ENCODE assay signal across 1 cellular context in the genomic region with DNA sequence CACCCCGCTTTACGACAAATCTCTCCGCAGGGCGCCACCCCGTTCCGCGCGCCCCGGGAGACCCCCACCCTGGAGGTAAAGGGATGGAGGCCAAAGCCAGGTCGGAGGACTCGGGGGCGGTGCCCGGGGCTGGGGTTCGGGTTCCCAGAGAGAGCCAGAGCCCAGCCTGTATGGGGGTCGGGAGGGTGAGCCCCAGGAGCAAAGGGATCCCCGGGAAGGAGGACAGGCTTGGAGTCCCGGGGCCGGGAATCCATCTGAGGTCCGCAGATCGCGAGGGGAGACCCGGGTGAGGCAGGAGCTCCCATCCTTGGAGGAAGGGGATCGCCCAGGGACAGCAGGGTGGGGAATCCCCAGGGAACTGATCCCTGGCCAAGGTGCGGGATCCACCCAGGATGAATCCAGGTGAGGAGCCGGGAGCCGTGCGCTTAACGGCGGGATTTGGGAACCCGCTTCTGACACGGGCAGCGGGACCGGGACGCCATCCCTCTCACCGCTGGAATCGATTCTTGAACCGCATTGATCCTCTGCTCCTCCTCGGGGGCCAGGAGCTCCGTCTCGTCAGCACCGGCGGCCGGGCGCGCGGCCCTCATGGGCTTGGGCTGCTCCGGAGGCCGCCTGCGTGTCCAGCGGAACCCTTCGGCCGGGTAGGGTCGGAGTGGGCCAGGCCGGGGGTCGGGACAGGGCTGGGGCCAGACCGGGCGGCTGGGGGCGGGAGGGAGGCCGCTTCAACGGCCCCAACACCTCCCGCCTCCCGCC.
TF ChIP-seq lines count a peak whose summit lies in the region.

TSS of gene MMD (minus strand) at position 657 of the 756 bp plus-strand sequence. CDS start at position 517, 140 bp downstream.

TF ChIP-seq in HepG2, 621 proteins besides CTCF, POLR2A, EP300 and RAD21 (continued from another document and continues in another):
- TF ChIP-seq ZFP36L1 (CRISPR knock-in tag; IDR thresholded peaks at IDR 0.05) (no peak; the same call in 1 of the 2 replicates), MAFF (IDR thresholded peaks at IDR 0.05; ENCODE audit: low read depth, low read length) (no peak), ZNF264 (CRISPR knock-in tag; IDR thresholded peaks at IDR 0.05) (no peak), GLMP (CRISPR knock-in tag; IDR thresholded peaks at IDR 0.05; ENCODE audit: borderline replicate concordance) (no peak), ZNF629 (CRISPR knock-in tag; conservative IDR thresholded peaks at IDR 0.05) (no peak), ARNT2 (CRISPR knock-in tag; IDR thresholded peaks at IDR 0.05; ENCODE audit: low read depth) (peak; percentile 54; the same call in 1 of the 2 replicates), ZUFSP (CRISPR knock-in tag; IDR thresholded peaks at IDR 0.05; ENCODE audit: borderline replicate concordance) (no peak), ZNF382 (CRISPR knock-in tag; IDR thresholded peaks at IDR 0.05; ENCODE audit: borderline replicate concordance) (no peak), POGZ (CRISPR knock-in tag; IDR thresholded peaks at IDR 0.05) (peak; percentile 65), FOXA1 (IDR thresholded peaks at IDR 0.05) (no peak), FOXA1 (CRISPR knock-in tag; IDR thresholded peaks at IDR 0.05) (0 out of 2 replicates have a peak, but pooled peaks have one; percentile 10), RCOR2 (CRISPR knock-in tag; IDR thresholded peaks at IDR 0.05) (no peak), IRF2 (CRISPR knock-in tag; IDR thresholded peaks at IDR 0.05) (peak; percentile 52; the same call in 1 of the 2 replicates), EED (CRISPR knock-in tag; IDR thresholded peaks at IDR 0.05) (peak; percentile 53; the same call in 1 of the 2 replicates), CBX1 (IDR thresholded peaks at IDR 0.05; ENCODE audit: low read depth) (no peak), TOPORS (CRISPR knock-in tag; IDR thresholded peaks at IDR 0.05) (no peak), FOXJ3 (CRISPR knock-in tag; IDR thresholded peaks at IDR 0.05; ENCODE audit: borderline replicate concordance) (no peak), REL (CRISPR knock-in tag; conservative IDR thresholded peaks at IDR 0.05) (peak; percentile 80), ZNF766 (CRISPR knock-in tag; IDR thresholded peaks at IDR 0.05; ENCODE audit: borderline replicate concordance) (no peak), ARID4A (CRISPR knock-in tag; IDR thresholded peaks at IDR 0.05; ENCODE audit: borderline replicate concordance) (peak; percentile 79)
- TF ChIP-seq, protein P1, sequence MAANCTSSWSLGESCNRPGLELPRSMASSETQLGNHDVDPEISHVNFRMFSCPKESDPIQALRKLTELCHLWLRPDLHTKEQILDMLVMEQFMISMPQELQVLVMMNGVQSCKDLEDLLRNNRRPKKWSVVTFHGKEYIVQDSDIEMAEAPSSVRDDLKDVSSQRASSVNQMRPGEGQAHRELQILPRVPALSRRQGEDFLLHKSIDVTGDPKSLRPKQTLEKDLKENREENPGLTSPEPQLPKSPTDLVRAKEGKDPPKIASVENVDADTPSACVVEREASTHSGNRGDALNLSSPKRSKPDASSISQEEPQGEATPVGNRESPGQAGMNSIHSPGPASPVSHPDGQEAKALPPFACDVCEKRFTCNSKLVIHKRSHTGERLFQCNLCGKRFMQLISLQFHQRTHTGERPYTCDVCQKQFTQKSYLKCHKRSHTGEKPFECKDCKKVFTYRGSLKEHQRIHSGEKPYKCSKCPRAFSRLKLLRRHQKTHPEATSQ (CRISPR knock-in tag; IDR thresholded peaks at IDR 0.05; ENCODE audit: borderline replicate concordance), result no peak
- TF ChIP-seq, protein P2, sequence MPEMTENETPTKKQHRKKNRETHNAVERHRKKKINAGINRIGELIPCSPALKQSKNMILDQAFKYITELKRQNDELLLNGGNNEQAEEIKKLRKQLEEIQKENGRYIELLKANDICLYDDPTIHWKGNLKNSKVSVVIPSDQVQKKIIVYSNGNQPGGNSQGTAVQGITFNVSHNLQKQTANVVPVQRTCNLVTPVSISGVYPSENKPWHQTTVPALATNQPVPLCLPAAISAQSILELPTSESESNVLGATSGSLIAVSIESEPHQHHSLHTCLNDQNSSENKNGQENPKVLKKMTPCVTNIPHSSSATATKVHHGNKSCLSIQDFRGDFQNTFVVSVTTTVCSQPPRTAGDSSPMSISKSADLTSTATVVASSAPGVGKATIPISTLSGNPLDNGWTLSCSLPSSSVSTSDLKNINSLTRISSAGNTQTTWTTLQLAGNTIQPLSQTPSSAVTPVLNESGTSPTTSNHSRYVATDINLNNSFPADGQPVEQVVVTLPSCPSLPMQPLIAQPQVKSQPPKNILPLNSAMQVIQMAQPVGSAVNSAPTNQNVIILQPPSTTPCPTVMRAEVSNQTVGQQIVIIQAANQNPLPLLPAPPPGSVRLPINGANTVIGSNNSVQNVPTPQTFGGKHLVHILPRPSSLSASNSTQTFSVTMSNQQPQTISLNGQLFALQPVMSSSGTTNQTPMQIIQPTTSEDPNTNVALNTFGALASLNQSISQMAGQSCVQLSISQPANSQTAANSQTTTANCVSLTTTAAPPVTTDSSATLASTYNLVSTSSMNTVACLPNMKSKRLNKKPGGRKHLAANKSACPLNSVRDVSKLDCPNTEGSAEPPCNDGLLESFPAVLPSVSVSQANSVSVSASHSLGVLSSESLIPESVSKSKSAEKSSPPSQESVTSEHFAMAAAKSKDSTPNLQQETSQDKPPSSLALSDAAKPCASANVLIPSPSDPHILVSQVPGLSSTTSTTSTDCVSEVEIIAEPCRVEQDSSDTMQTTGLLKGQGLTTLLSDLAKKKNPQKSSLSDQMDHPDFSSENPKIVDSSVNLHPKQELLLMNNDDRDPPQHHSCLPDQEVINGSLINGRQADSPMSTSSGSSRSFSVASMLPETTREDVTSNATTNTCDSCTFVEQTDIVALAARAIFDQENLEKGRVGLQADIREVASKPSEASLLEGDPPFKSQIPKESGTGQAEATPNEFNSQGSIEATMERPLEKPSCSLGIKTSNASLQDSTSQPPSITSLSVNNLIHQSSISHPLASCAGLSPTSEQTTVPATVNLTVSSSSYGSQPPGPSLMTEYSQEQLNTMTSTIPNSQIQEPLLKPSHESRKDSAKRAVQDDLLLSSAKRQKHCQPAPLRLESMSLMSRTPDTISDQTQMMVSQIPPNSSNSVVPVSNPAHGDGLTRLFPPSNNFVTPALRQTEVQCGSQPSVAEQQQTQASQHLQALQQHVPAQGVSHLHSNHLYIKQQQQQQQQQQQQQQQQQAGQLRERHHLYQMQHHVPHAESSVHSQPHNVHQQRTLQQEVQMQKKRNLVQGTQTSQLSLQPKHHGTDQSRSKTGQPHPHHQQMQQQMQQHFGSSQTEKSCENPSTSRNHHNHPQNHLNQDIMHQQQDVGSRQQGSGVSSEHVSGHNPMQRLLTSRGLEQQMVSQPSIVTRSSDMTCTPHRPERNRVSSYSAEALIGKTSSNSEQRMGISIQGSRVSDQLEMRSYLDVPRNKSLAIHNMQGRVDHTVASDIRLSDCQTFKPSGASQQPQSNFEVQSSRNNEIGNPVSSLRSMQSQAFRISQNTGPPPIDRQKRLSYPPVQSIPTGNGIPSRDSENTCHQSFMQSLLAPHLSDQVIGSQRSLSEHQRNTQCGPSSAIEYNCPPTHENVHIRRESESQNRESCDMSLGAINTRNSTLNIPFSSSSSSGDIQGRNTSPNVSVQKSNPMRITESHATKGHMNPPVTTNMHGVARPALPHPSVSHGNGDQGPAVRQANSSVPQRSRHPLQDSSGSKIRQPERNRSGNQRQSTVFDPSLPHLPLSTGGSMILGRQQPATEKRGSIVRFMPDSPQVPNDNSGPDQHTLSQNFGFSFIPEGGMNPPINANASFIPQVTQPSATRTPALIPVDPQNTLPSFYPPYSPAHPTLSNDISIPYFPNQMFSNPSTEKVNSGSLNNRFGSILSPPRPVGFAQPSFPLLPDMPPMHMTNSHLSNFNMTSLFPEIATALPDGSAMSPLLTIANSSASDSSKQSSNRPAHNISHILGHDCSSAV (CRISPR knock-in tag; IDR thresholded peaks at IDR 0.05; ENCODE audit: borderline replicate concordance), result no peak
- TF ChIP-seq, protein P3, sequence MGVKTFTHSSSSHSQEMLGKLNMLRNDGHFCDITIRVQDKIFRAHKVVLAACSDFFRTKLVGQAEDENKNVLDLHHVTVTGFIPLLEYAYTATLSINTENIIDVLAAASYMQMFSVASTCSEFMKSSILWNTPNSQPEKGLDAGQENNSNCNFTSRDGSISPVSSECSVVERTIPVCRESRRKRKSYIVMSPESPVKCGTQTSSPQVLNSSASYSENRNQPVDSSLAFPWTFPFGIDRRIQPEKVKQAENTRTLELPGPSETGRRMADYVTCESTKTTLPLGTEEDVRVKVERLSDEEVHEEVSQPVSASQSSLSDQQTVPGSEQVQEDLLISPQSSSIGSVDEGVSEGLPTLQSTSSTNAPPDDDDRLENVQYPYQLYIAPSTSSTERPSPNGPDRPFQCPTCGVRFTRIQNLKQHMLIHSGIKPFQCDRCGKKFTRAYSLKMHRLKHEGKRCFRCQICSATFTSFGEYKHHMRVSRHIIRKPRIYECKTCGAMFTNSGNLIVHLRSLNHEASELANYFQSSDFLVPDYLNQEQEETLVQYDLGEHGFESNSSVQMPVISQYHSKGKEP (CRISPR knock-in tag; IDR thresholded peaks at IDR 0.05), result no peak
- TF ChIP-seq, protein P4, sequence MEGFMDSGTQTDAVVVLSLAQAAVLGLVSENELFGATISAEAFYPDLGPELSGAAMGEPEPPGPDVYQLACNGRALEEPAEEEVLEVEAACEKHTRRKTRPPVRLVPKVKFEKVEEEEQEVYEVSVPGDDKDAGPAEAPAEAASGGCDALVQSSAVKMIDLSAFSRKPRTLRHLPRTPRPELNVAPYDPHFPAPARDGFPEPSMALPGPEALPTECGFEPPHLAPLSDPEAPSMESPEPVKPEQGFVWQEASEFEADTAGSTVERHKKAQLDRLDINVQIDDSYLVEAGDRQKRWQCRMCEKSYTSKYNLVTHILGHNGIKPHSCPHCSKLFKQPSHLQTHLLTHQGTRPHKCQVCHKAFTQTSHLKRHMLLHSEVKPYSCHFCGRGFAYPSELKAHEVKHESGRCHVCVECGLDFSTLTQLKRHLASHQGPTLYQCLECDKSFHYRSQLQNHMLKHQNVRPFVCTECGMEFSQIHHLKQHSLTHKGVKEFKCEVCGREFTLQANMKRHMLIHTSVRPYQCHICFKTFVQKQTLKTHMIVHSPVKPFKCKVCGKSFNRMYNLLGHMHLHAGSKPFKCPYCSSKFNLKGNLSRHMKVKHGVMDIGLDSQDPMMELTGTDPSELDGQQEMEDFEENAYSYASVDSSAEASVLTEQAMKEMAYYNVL (CRISPR knock-in tag; IDR thresholded peaks at IDR 0.05; ENCODE audit: borderline replicate concordance), result peak; percentile 57; the same call in 1 of the 2 replicates
